ENCODE assay signal across 23 cellular contexts in the genomic region with DNA sequence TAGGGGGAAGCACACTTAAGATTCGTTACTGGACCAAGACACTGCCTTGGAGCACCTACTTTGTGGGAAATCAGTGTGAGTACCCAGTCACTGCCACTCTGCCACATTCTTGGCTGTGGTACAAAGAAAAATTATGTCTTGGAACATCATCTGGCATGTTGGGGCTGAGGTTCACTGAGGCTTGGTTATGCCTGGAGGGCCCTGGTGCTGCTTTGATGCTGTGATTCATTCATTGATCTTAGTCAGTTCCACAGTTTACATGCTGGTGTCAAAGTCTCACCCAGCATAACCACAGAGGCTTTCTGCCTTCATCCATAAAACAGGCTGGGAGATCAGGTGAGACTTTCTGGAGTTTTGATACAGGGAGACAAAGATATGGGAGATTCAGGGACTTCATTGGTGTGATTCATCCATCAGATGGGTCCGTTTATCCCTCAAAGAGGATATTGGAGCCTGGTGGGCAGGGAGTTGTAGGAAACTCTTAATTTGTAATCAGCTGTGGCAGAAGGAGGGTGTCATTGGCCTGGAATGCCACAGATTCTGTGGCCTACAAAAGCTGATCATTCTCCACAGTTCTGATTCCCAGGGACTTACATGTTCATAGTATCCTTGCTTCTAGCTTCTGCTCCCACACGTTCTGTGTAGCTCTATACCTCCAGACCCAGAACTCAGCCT.
A peak's percentile ranks its signal among the peaks of the same experiment; 100 is the strongest.
DNase-seq lines count a peak whose midpoint lies in the region; ATAC-seq and TF ChIP-seq lines count a peak whose summit lies in the region.
"Had no signal": no experiment of that assay in that cellular context is flagged by ENCODE, and none has a peak within 500 bp of the region (broad histone marks: within the 10 kb centered on the region; RNA-seq: fewer than 3 reads in every experiment).

No MANE protein-coding gene starts in this region.

- no peaks in the 10 kb centered on the region for H3K27me3 Mint-ChIP-seq in osteocyte (ENCODE audit: unreplicated experiment)

- no peaks in the 10 kb centered on the region for H3K27me3 ChIP-seq in MG63
- H3K27me3 ChIP-seq: neutrophil, right atrium auricular region had no signal

- no peak overlapping the region for H3K4me3 ChIP-seq in MG63
- H3K4me3 ChIP-seq: mucosa of descending colon, PC-9, right atrium auricular region had no signal

- H3K36me3 Mint-ChIP-seq in osteocyte (ENCODE audit: unreplicated experiment): no peaks in the 10 kb centered on the region
- H3K36me3 Mint-ChIP-seq: CD8-positive, alpha-beta T cell had no signal

- peak overlapping the region; percentile 58 for H3K27ac Mint-ChIP-seq in osteocyte (ENCODE audit: unreplicated experiment)
- H3K27ac Mint-ChIP-seq: activated CD4-positive, alpha-beta T cell treated with anti-CD3 and anti-CD28 coated beads for 36 hours; activated naive CD8-positive, alpha-beta T cell treated with anti-CD3 and anti-CD28 coated beads, Interleukin-2, amount 50 U/mL, for 24 hours; activated T-helper 17 cell treated with anti-CD3 and anti-CD28 coated beads, Interleukin-2, amount 50 U/mL, for 72 hours; CD8-positive, alpha-beta T cell had no signal

- H3K9me3 ChIP-seq in MG63: no peaks in the 10 kb centered on the region
- H3K9me3 ChIP-seq: mucosa of descending colon, neutrophil had no signal

- H3K4me1 Mint-ChIP-seq in osteocyte (ENCODE audit: unreplicated experiment): peaks cover 36% of the 10 kb centered on the region
- H3K4me1 Mint-ChIP-seq: activated CD4-positive, alpha-beta T cell treated with anti-CD3 and anti-CD28 coated beads for 36 hours; activated naive CD8-positive, alpha-beta T cell treated with anti-CD3 and anti-CD28 coated beads, Interleukin-2, amount 50 U/mL, for 24 hours; activated T-helper 17 cell treated with anti-CD3 and anti-CD28 coated beads, Interleukin-2, amount 50 U/mL, for 72 hours had no signal

- DNase-seq in ELR (ENCODE audit: low read depth) (peak; percentile 72), MG63 (peak; percentile 62), epithelial cell of prostate (ENCODE audit: low read depth, low spot score) (peak; percentile 79), osteocyte (ENCODE audit: extremely low spot score, unreplicated experiment) (no peak), iPS-NIHi7 (ENCODE audit: extremely low spot score) (no peak), globus pallidus (ENCODE audit: low spot score) (no peak), HUDEP-2 (lab: John Stamatoyannopoulos, UW; ENCODE audit: unreplicated experiment in 76 of 76) (no peak)
- DNase-seq: activated CD4-positive, alpha-beta T cell treated with anti-CD3 and anti-CD28 coated beads for 36 hours; activated naive CD8-positive, alpha-beta T cell treated with anti-CD3 and anti-CD28 coated beads, Interleukin-2, amount 50 U/mL, for 24 hours; CD8-positive, alpha-beta T cell; dermis blood vessel endothelial cell; mucosa of descending colon; NCI-H187; NCI-H2227 treated with DMSO at 0.1 percent for 48 hours; PC-9; substantia nigra; T-helper 9 cell had no signal

- H3K4me3 Mint-ChIP-seq in osteocyte (ENCODE audit: unreplicated experiment): no peak overlapping the region
- H3K4me3 Mint-ChIP-seq: activated CD4-positive, alpha-beta T cell treated with anti-CD3 and anti-CD28 coated beads for 36 hours; activated naive CD8-positive, alpha-beta T cell treated with anti-CD3 and anti-CD28 coated beads, Interleukin-2, amount 50 U/mL, for 24 hours; activated T-helper 17 cell treated with anti-CD3 and anti-CD28 coated beads, Interleukin-2, amount 50 U/mL, for 72 hours; CD8-positive, alpha-beta T cell had no signal

- TF ChIP-seq CTCF in osteocyte (IDR thresholded peaks at IDR 0.05): no peak

- peak overlapping the region; percentile 19 for H3K27ac ChIP-seq in epithelial cell of prostate
- H3K27ac ChIP-seq: neutrophil, PC-9, right atrium auricular region had no signal

- H3K9me3 Mint-ChIP-seq in osteocyte (ENCODE audit: unreplicated experiment): no peaks in the 10 kb centered on the region
- H3K9me3 Mint-ChIP-seq: activated naive CD8-positive, alpha-beta T cell treated with anti-CD3 and anti-CD28 coated beads, Interleukin-2, amount 50 U/mL, for 24 hours; activated T-helper 17 cell treated with anti-CD3 and anti-CD28 coated beads, Interleukin-2, amount 50 U/mL, for 72 hours; CD8-positive, alpha-beta T cell had no signal

- H3K36me3 ChIP-seq in MG63: no peaks in the 10 kb centered on the region
- H3K36me3 ChIP-seq: neutrophil, right atrium auricular region had no signal

- ATAC-seq in GM19455 (IDR thresholded peaks at IDR 0.05; ENCODE audit: unreplicated experiment): no peak
- ATAC-seq: activated CD4-positive, alpha-beta T cell treated with anti-CD3 and anti-CD28 coated beads for 36 hours; activated naive CD8-positive, alpha-beta T cell treated with anti-CD3 and anti-CD28 coated beads, Interleukin-2, amount 50 U/mL, for 24 hours; activated T-helper 17 cell treated with anti-CD3 and anti-CD28 coated beads, Interleukin-2, amount 50 U/mL, for 72 hours; CD8-positive, alpha-beta T cell; HepG2; left lobe of liver; mucosa of descending colon had no signal

Comparison
In these comparisons a context has a peak if more than half of its experiments do, and no peak if none do; other contexts are left out.
1. DNase-seq: peak in ELR (single experiment), MG63 (single experiment) and epithelial cell of prostate (single experiment); none in osteocyte (single experiment), iPS-NIHi7 (single experiment), globus pallidus (single experiment) and HUDEP-2 (0 of 76).